8 cellular contexts compared by ENCODE assay signal in genomic region chr1:89287182-89288050, GRCh38. TPM values are rescaled to one million over a fixed set of nuclear protein-coding genes. Genes with fewer than 3 reads are reported as not detected.
DNase-seq lines count a peak whose midpoint lies in the region; ATAC-seq and TF ChIP-seq lines count a peak whose summit lies in the region.
"Had no signal": no experiment of that assay in that cellular context is flagged by ENCODE, and none has a peak within 500 bp of the region (broad histone marks: within the 10 kb centered on the region; RNA-seq: fewer than 3 reads in every experiment).

No MANE protein-coding gene starts in this region.

- H2AFZ ChIP-seq in smooth muscle cell (ENCODE audit: low read depth) (peak overlapping the region; percentile 33), PC-9 (no peak overlapping the region)

- H3K27ac ChIP-seq in smooth muscle cell (ENCODE audit: low read depth) (no peak overlapping the region), PC-9 (no peak overlapping the region)

- H3K9me3 ChIP-seq in smooth muscle cell (replicated peaks; ENCODE audit: low read depth), result no peaks in the 10 kb centered on the region
- no peaks in the 10 kb centered on the region for H3K9me3 ChIP-seq in PC-9 (ENCODE audit: insufficient read depth, low read depth)
- H3K9me3 ChIP-seq: SK-N-SH had no signal

- no peak for TF ChIP-seq CTCF in smooth muscle cell (IDR thresholded peaks at IDR 0.05; ENCODE audit: borderline replicate concordance, insufficient read depth, poor library complexity, severe bottlenecking)
- no peak for TF ChIP-seq CTCF in PC-9 (conservative IDR thresholded peaks at IDR 0.05)

- H3K27me3 Mint-ChIP-seq in activated CD8-positive, alpha-beta T cell treated with anti-CD3 and anti-CD28 coated beads, Interleukin-2, amount 10 ng/mL, durations not matched to agents 7 days and 5 days (ENCODE audit: low read depth), result no peaks in the 10 kb centered on the region

- H3F3A ChIP-seq in smooth muscle cell (ENCODE audit: low read depth) (no peaks in the 10 kb centered on the region), PC-9 (ENCODE audit: insufficient read depth, low read depth) (no peaks in the 10 kb centered on the region)

- H3K4me2 ChIP-seq in smooth muscle cell (no peak overlapping the region), PC-9 (no peak overlapping the region)
- H3K4me2 ChIP-seq: SK-N-SH had no signal

- 73% methylated on average over 5 of the region's 5 CpGs for WGBS in smooth muscle cell (ENCODE audit: low lambda C conversion rate)

- peaks cover 77% of the 10 kb centered on the region for H3K4me1 Mint-ChIP-seq in activated CD8-positive, alpha-beta T cell treated with anti-CD3 and anti-CD28 coated beads, Interleukin-2, amount 10 ng/mL, durations not matched to agents 7 days and 5 days (ENCODE audit: low read depth)

- H3K79me2 ChIP-seq in smooth muscle cell (ENCODE audit: low read depth) (no peaks in the 10 kb centered on the region), PC-9 (ENCODE audit: low read depth) (no peaks in the 10 kb centered on the region)

- peaks cover 39% of the 10 kb centered on the region for H3K9me3 Mint-ChIP-seq in activated CD8-positive, alpha-beta T cell treated with anti-CD3 and anti-CD28 coated beads, Interleukin-2, amount 10 ng/mL, durations not matched to agents 7 days and 5 days (ENCODE audit: insufficient read depth)

- intact Hi-C loops in head of caudate nucleus (cut with DNase I) (no loop called here), PC-9 (cut with micrococcal nuclease; ENCODE audit: unreplicated experiment) (no loop called here)

- no peaks in the 10 kb centered on the region for H3K9me2 ChIP-seq in PC-9 (ENCODE audit: insufficient read depth)
- H3K9me2 ChIP-seq: SK-N-SH had no signal

- CTCF ChIA-PET in activated CD8-positive, alpha-beta T cell treated with anti-CD3 and anti-CD28 coated beads, Interleukin-2, amount 10 ng/mL, durations not matched to agents 7 days and 5 days (lab: Charles Lee), result interaction anchor here (0.6 to 6.0 kb wide), 10 partner anchors 8 to 222 kb away, joined by 3 to 47 read pairs (median 4); partner anchors contain the start of genes GBP1 and GBP5
- CTCF ChIA-PET in PC-9 (lab: Charles Lee), result no interaction called here

- H4K20me1 ChIP-seq in smooth muscle cell (ENCODE audit: low read depth) (no peaks in the 10 kb centered on the region), PC-9 (ENCODE audit: insufficient read depth) (no peaks in the 10 kb centered on the region)

- no peak overlapping the region for H3K4me3 ChIP-seq in smooth muscle cell
- H3K4me3 ChIP-seq in PC-9, result no peak overlapping the region

- no TSS peak for BruUV-seq in PC-9 (replicated peaks; lab: Mats Ljungman, UMichigan)

- POLR2A ChIA-PET in activated CD8-positive, alpha-beta T cell treated with anti-CD3 and anti-CD28 coated beads, Interleukin-2, amount 10 ng/mL, durations not matched to agents 7 days and 5 days (lab: Charles Lee), result interaction anchor here (0.6 to 6.5 kb wide), 12 partner anchors 7 to 266 kb away, joined by 3 to 156 read pairs (median 6); partner anchors contain the start of genes GBP2, GBP4 and GBP5
- POLR2A ChIA-PET in PC-9 (lab: Charles Lee; ENCODE audit: unreplicated experiment), result interaction anchor here (0.7 kb wide), 1 partner anchor 586 kb away, joined by 3 read pairs; no protein-coding TSS in a partner anchor

- H3K4me1 ChIP-seq in smooth muscle cell (ENCODE audit: low read depth) (no peaks in the 10 kb centered on the region), PC-9 (replicated peaks; ENCODE audit: insufficient read depth) (no peaks in the 10 kb centered on the region)

- H3K36me3 ChIP-seq in smooth muscle cell (ENCODE audit: low read depth), result no peaks in the 10 kb centered on the region
- H3K36me3 ChIP-seq in PC-9 (ENCODE audit: low read depth), result no peaks in the 10 kb centered on the region

- peak overlapping the region; percentile 31 for H3K4me3 Mint-ChIP-seq in activated CD8-positive, alpha-beta T cell treated with anti-CD3 and anti-CD28 coated beads, Interleukin-2, amount 10 ng/mL, durations not matched to agents 7 days and 5 days

- H3K36me3 Mint-ChIP-seq in activated CD8-positive, alpha-beta T cell treated with anti-CD3 and anti-CD28 coated beads, Interleukin-2, amount 10 ng/mL, durations not matched to agents 7 days and 5 days (ENCODE audit: low read depth), result peaks cover 74% of the 10 kb centered on the region

- H3K9ac ChIP-seq in smooth muscle cell (ENCODE audit: low read depth), result no peak overlapping the region
- H3K9ac ChIP-seq: SK-N-SH had no signal

- no peak for DNase-seq in activated CD8-positive, alpha-beta T cell treated with anti-CD3 and anti-CD28 coated beads, Interleukin-2, amount 10 ng/mL, durations not matched to agents 7 days and 5 days
- no peak for DNase-seq in smooth muscle cell (lab: John Stamatoyannopoulos, UW; ENCODE audit: unreplicated experiment)
- DNase-seq in head of caudate nucleus, result no peak
- no peak for DNase-seq in stimulated activated naive CD4-positive, alpha-beta T cell treated with Interleukin-2 at 50 U/mL for 16 hours (lab: John Stamatoyannopoulos, UW)
- DNase-seq in PC-9, result no peak
- DNase-seq: SK-N-SH had no signal

- peak overlapping the region; percentile 88 for H3K27ac Mint-ChIP-seq in activated CD8-positive, alpha-beta T cell treated with anti-CD3 and anti-CD28 coated beads, Interleukin-2, amount 10 ng/mL, durations not matched to agents 7 days and 5 days

- H3K27me3 ChIP-seq in smooth muscle cell (ENCODE audit: low read depth) (no peaks in the 10 kb centered on the region), PC-9 (ENCODE audit: insufficient read depth, low read depth) (no peaks in the 10 kb centered on the region)

- peak; percentile 32 for ATAC-seq in GM19043 (IDR thresholded peaks at IDR 0.05; ENCODE audit: low read depth, unreplicated experiment)
- ATAC-seq in HG02678 (IDR thresholded peaks at IDR 0.05; ENCODE audit: unreplicated experiment), result peak; percentile 19
- ATAC-seq in activated CD8-positive, alpha-beta T cell treated with anti-CD3 and anti-CD28 coated beads, Interleukin-2, amount 10 ng/mL, durations not matched to agents 7 days and 5 days, result peak; percentile 35

RNA-seq across cellular contexts. Expression of gene GBP5, which starts 14.8 kb away (rescaled TPM):
- 100 to 1,000 TPM; 261 TPM for total RNA-seq in activated CD8-positive, alpha-beta T cell treated with anti-CD3 and anti-CD28 coated beads, Interleukin-2, amount 10 ng/mL, durations not matched to agents 7 days and 5 days
- total RNA-seq in smooth muscle cell (not detected in 2 replicates), PC-9 (2021) (not detected in 2 replicates)
- polyA plus RNA-seq in smooth muscle cell, result not detected in 2 replicates

Comparison
In these comparisons a context has a peak if more than half of its experiments do, and no peak if none do; other contexts are left out.
1. RNA of gene GBP5, which starts 14.8 kb away (total RNA-seq): 261 TPM in activated CD8-positive, alpha-beta T cell treated with anti-CD3 and anti-CD28 coated beads, Interleukin-2, amount 10 ng/mL, durations not matched to agents 7 days and 5 days; not detected in PC-9 and not detected in smooth muscle cell; every median in the first group is over 100 times any median in the second.
2. Peak in every context shown above with its lines, with median percentiles within 50 percentile points of each other: ATAC-seq.